ENCODE assay signal across 8 cellular contexts in genomic region chr19:1259206-1259872, GRCh38. TPM values are rescaled to one million over a fixed set of nuclear protein-coding genes. Genes with fewer than 3 reads are reported as not detected.
A peak's percentile ranks its signal among the peaks of the same experiment; 100 is the strongest.
DNase-seq lines count a peak whose midpoint lies in the region; ATAC-seq, FAIRE-seq and TF ChIP-seq lines count a peak whose summit lies in the region.

No MANE protein-coding gene starts in this region.

- POLR2A ChIA-PET in K562 (lab: Yijun Ruan, JAX), result interaction anchor here (0.6 to 2.1 kb wide), 3 partner anchors 10 to 246 kb away, joined by 4 to 9 read pairs (median 8); partner anchors contain the start of gene CIRBP

- no TSS peak for BruUV-seq in K562 (replicated peaks; lab: Mats Ljungman, UMichigan)

- TF ChIP-seq EP300 in K562 (IDR thresholded peaks at IDR 0.05; ENCODE audit: low read length), result peak; percentile 10; the same call in 1 of the 2 replicates

- H3K79me2 ChIP-seq in K562 (ENCODE audit: control insufficient read depth, insufficient read depth, low read length), result peaks cover 37% of the 10 kb centered on the region
- peaks cover 32% of the 10 kb centered on the region for H3K79me2 ChIP-seq in keratinocyte (ENCODE audit: control insufficient read depth, insufficient read depth, low read length)

- H3K9ac ChIP-seq in K562 (ENCODE audit: insufficient read depth in 1 of 2, low read depth in 2 of 2, low read length in 2 of 2) (peak overlapping the region; percentile 39 to 90; a peak in 3 of 4 replicates), keratinocyte (ENCODE audit: control insufficient read depth, extremely low read depth, insufficient read depth, low read length) (peak overlapping the region; percentile 52)

- WGBS in K562 (ENCODE audit: insufficient coverage, low coverage, missing lambda C conversion rate), result 13% methylated on average over 11 of the region's 17 CpGs

- ATAC-seq in HG03280 (IDR thresholded peaks at IDR 0.05; ENCODE audit: unreplicated experiment), result peak; percentile 34
- peak; percentile 62 for ATAC-seq in K562

- intact Hi-C loops in K562 (cut with micrococcal nuclease), result no loop called here

- TF ChIP-seq RAD21 in K562 (CRISPR knock-in tag; conservative IDR thresholded peaks at IDR 0.05 in 1 of 2, IDR thresholded peaks at IDR 0.05 in 1 of 2), result no peak

- H3K27ac ChIP-seq in K562 (ENCODE audit: extremely low read depth, low read depth, low read length) (peak overlapping the region; percentile 68), keratinocyte (ENCODE audit: control insufficient read depth, insufficient read depth, low read length) (peak overlapping the region; percentile 58)

- no peak overlapping the region for H3K4me3 ChIP-seq in K562
- peak overlapping the region in 1 of 3 experiments; percentile 2 for H3K4me3 ChIP-seq in keratinocyte (ENCODE audit: control insufficient read depth in 2 of 3, extremely low read depth in 1 of 3, insufficient read depth in 2 of 3, low read depth in 1 of 3, low read length in 3 of 3)

- no peaks in the 10 kb centered on the region for H3K9me3 ChIP-seq in K562 (replicated peaks; ENCODE audit: control insufficient read depth, insufficient read depth, low read depth, low read length)
- no peaks in the 10 kb centered on the region for H3K9me3 ChIP-seq in keratinocyte (ENCODE audit: control insufficient read depth, low read depth, low read length)

- dilution Hi-C loops in keratinocyte (cut with MboI; ENCODE audit: extremely low pct_ligation_motif_present, low sequenced_read_pairs), result no loop called here

- peak overlapping the region; percentile 60 for H3K4me2 ChIP-seq in K562 (ENCODE audit: insufficient read depth, low read length)
- peak overlapping the region; percentile 54 for H3K4me2 ChIP-seq in keratinocyte (ENCODE audit: control insufficient read depth, extremely low read depth, insufficient read depth, low read depth, low read length)

- TF ChIP-seq CTCF in K562 (IDR thresholded peaks at IDR 0.05 in 2 of 3, conservative IDR thresholded peaks at IDR 0.05 in 1 of 3; ENCODE audit: insufficient read depth in 2 of 3, low read depth in 1 of 3, low read length in 3 of 3), result no peak
- no peak for TF ChIP-seq CTCF in keratinocyte (optimal IDR thresholded peaks at IDR 0.05 in 1 of 3, IDR thresholded peaks at IDR 0.05 in 1 of 3, conservative IDR thresholded peaks at IDR 0.05 in 1 of 3; ENCODE audit: extremely low read depth in 1 of 3, insufficient read depth in 2 of 3, low read length in 3 of 3)

- no peak overlapping the region for H2AFZ ChIP-seq in K562 (ENCODE audit: low read depth, low read length)
- H2AFZ ChIP-seq in keratinocyte (ENCODE audit: control insufficient read depth, low read length), result no peak overlapping the region

- peaks cover 42% of the 10 kb centered on the region; the same call in 2 of the 3 replicates for H3K36me3 ChIP-seq in K562 (ENCODE audit: control insufficient read depth, insufficient read depth, low read length)
- peaks cover 24 to 38% of the 10 kb centered on the region in 2 experiments for H3K36me3 ChIP-seq in keratinocyte (ENCODE audit: control insufficient read depth in 2 of 2, extremely low read depth in 1 of 2, insufficient read depth in 2 of 2, low read length in 2 of 2)

- H3K9me1 ChIP-seq in K562 (ENCODE audit: control insufficient read depth, insufficient read depth, low read length), result no peaks in the 10 kb centered on the region
- no peaks in the 10 kb centered on the region for H3K9me1 ChIP-seq in keratinocyte (ENCODE audit: control insufficient read depth, extremely low read depth, insufficient read depth, low read length)

- TF ChIP-seq POLR2A in GM15510 (IDR thresholded peaks at IDR 0.05; ENCODE audit: borderline replicate concordance, extremely low read depth, insufficient read length) (peak; percentile 66), K562 (conservative IDR thresholded peaks at IDR 0.05) (peak; percentile 88)

- DNase-seq in SW 1271 (lab: John Stamatoyannopoulos, UW), result peak; percentile 61 to 79
- peak in 1 of 4 experiments; percentile 79 for DNase-seq in K562 (ENCODE audit: extremely low read depth in 1 of 4, low spot score in 3 of 4)
- DNase-seq in keratinocyte (ENCODE audit: low read depth, low spot score), result no peak
- peak in 2 of 3 experiments; percentile 48 to 69 for DNase-seq in stimulated activated CD4-positive, alpha-beta T cell treated with anti-CD3 and anti-CD28 coated beads, TNF-alpha, amount 100 ng/mL, for 24 hours (ENCODE audit: low read depth in 3 of 3)
- no peak for DNase-seq in NCI-H1694 (lab: John Stamatoyannopoulos, UW)
- no peak for DNase-seq in DMS79 (lab: John Stamatoyannopoulos, UW)

- FAIRE-seq in K562 (lab: Jason Lieb, UNC), result peak; percentile 51
- no peak for FAIRE-seq in keratinocyte (lab: Jason Lieb, UNC)

- no peaks in the 10 kb centered on the region for H3K27me3 ChIP-seq in K562 (ENCODE audit: control insufficient read depth in 2 of 2, insufficient read depth in 2 of 2, low read length in 2 of 2)
- H3K27me3 ChIP-seq in keratinocyte (ENCODE audit: control insufficient read depth, extremely low read depth, insufficient read depth, low read length), result no peaks in the 10 kb centered on the region

- in situ Hi-C loops in K562 (cut with MboI), result no loop called here

- H3K4me1 ChIP-seq in K562 (replicated peaks in 1 of 2; ENCODE audit: control insufficient read depth in 2 of 2, insufficient read depth in 2 of 2, low read length in 2 of 2) (peaks cover 54 to 96% of the 10 kb centered on the region in 2 experiments), keratinocyte (ENCODE audit: control insufficient read depth, extremely low read depth, insufficient read depth, low read length) (peaks cover 57% of the 10 kb centered on the region)

- CTCF ChIA-PET in K562 (lab: Yijun Ruan, JAX; ENCODE audit: low intra/inter-chr PET ratio), result no interaction called here

- 0 out of 2 replicates have a peak, but pooled peaks cover 7% of the 10 kb centered on the region for H4K20me1 ChIP-seq in K562 (replicated peaks; ENCODE audit: control insufficient read depth, insufficient read depth, low read length)
- peaks cover 18% of the 10 kb centered on the region for H4K20me1 ChIP-seq in keratinocyte (ENCODE audit: control insufficient read depth, extremely low read depth, insufficient read depth, low read length)

RNA-seq across cellular contexts. Expression of gene CIRBP, which starts 9.8 kb away (rescaled TPM):
- 283 and 504 TPM in 2 replicates for total RNA-seq in K562 (2011; cell fraction: chromatin; rRNA removed; ENCODE audit: low replicate concordance)
- total RNA-seq in K562 (2011; cell fraction: nucleolus; rRNA removed), result 457 and 483 TPM in 2 replicates
- total RNA-seq in K562 (2011; cell fraction: nucleoplasm; rRNA removed), result 431 and 450 TPM in 2 replicates
- 168 and 249 TPM in 2 replicates for total RNA-seq in K562 (2014; rRNA removed)
- 189 and 200 TPM in 2 replicates for total RNA-seq in K562 (2014; rRNA removed; fragmentation: Illumina TruSeq; extraction: Trizol)
- 176 and 206 TPM in 2 replicates for total RNA-seq in K562 (2015; rRNA removed; fragmentation: Illumina TruSeq; extraction: Trizol)
- 181 and 222 TPM in 2 replicates for total RNA-seq in K562 (2021)
- polyA plus RNA-seq in K562 (2011; rRNA removed), result 124 and 166 TPM in 2 replicates
- 92.3 and 201 TPM in 2 replicates for polyA plus RNA-seq in K562 (2011; cell fraction: cytosol; rRNA removed)
- polyA plus RNA-seq in K562 (2011; cell fraction: nucleus; rRNA removed), result 882 and 1,025 TPM in 2 replicates
- polyA plus RNA-seq in K562 (2012), result 288 and 291 TPM in 2 replicates
- 222 and 345 TPM in 2 replicates for polyA plus RNA-seq in K562 (2014; fragmentation: Illumina TruSeq; extraction: Trizol)
- 10 to 100 TPM; 20.5 to 21.4 TPM for polyA plus RNA-seq in K562 (2014; fragmentation: Nextera tagmentation; extraction: Ambion mirVana)
- polyA plus RNA-seq in K562 (2014; rRNA removed), result 306 and 327 TPM in 2 replicates
- polyA minus RNA-seq in K562 (2011; rRNA and poly(A)+ RNA removed), result 46.9 and 50.4 TPM in 2 replicates
- 50.4 and 50.8 TPM in 2 replicates for polyA minus RNA-seq in K562 (2011; cell fraction: cytosol; rRNA and poly(A)+ RNA removed)
- polyA minus RNA-seq in K562 (2011; cell fraction: nucleus; rRNA and poly(A)+ RNA removed), result 117 and 135 TPM in 2 replicates
- 97.5 to 164 TPM (median 113 TPM) in 3 replicates for polyA plus RNA-seq in keratinocyte
- polyA plus RNA-seq in keratinocyte (2011; ENCODE audit: low read depth), result 140 TPM
- 57.4 and 107 TPM in 2 replicates for polyA plus RNA-seq in keratinocyte (2011; cell fraction: cytosol; rRNA removed)
- 226 and 247 TPM in 2 replicates for polyA plus RNA-seq in keratinocyte (2011; cell fraction: nucleus; rRNA removed)
- 130 and 149 TPM in 2 replicates for polyA plus RNA-seq in keratinocyte (2012; ENCODE audit: low replicate concordance)
- 15.5 to 48.4 TPM (median 20.1 TPM) in 3 replicates for polyA minus RNA-seq in keratinocyte
- polyA minus RNA-seq in keratinocyte (2011; cell fraction: cytosol; rRNA and poly(A)+ RNA removed), result 122 TPM
- polyA minus RNA-seq in keratinocyte (2011; cell fraction: nucleus; rRNA and poly(A)+ RNA removed), result 28.2 and 42.2 TPM in 2 replicates

RNA-seq across cellular contexts. Expression of gene MIDN, which starts 11.0 kb away (rescaled TPM):
- 30.7 and 106 TPM in 2 replicates for total RNA-seq in K562 (2011; cell fraction: chromatin; rRNA removed; ENCODE audit: low replicate concordance)
- total RNA-seq in K562 (2011; cell fraction: nucleolus; rRNA removed), result 81.7 and 90.7 TPM in 2 replicates
- total RNA-seq in K562 (2011; cell fraction: nucleoplasm; rRNA removed), result 55.1 and 88.1 TPM in 2 replicates
- 13.5 and 20.8 TPM in 2 replicates for total RNA-seq in K562 (2014; rRNA removed)
- total RNA-seq in K562 (2014; rRNA removed; fragmentation: Illumina TruSeq; extraction: Trizol), result 3.9 and 4.8 TPM in 2 replicates
- 10.1 and 11.0 TPM in 2 replicates for total RNA-seq in K562 (2015; rRNA removed; fragmentation: Illumina TruSeq; extraction: Trizol)
- 120 and 121 TPM in 2 replicates for total RNA-seq in K562 (2021)
- 7.0 and 10.2 TPM in 2 replicates for polyA plus RNA-seq in K562 (2011; rRNA removed)
- 14.0 and 26.8 TPM in 2 replicates for polyA plus RNA-seq in K562 (2011; cell fraction: cytosol; rRNA removed)
- 44.8 and 87.0 TPM in 2 replicates for polyA plus RNA-seq in K562 (2011; cell fraction: nucleus; rRNA removed)
- 29.5 and 39.8 TPM in 2 replicates for polyA plus RNA-seq in K562 (2012)
- polyA plus RNA-seq in K562 (2014; fragmentation: Illumina TruSeq; extraction: Trizol), result 20.5 and 38.3 TPM in 2 replicates
- 1 to 10 TPM in 1 of 2 experiments, under 1 TPM in 1; 0.17 to 1.5 TPM for polyA plus RNA-seq in K562 (2014; fragmentation: Nextera tagmentation; extraction: Ambion mirVana)
- 41.3 and 44.6 TPM in 2 replicates for polyA plus RNA-seq in K562 (2014; rRNA removed)
- 2.7 and 3.0 TPM in 2 replicates for polyA minus RNA-seq in K562 (2011; rRNA and poly(A)+ RNA removed)
- 29.9 and 43.2 TPM in 2 replicates for polyA minus RNA-seq in K562 (2011; cell fraction: cytosol; rRNA and poly(A)+ RNA removed)
- polyA minus RNA-seq in K562 (2011; cell fraction: nucleus; rRNA and poly(A)+ RNA removed), result 28.0 and 34.2 TPM in 2 replicates
- 4.7 to 14.1 TPM (median 6.8 TPM) in 3 replicates for polyA plus RNA-seq in keratinocyte
- 9.3 TPM for polyA plus RNA-seq in keratinocyte (2011; ENCODE audit: low read depth)
- 3.8 and 6.9 TPM in 2 replicates for polyA plus RNA-seq in keratinocyte (2011; cell fraction: cytosol; rRNA removed)
- 23.5 and 31.4 TPM in 2 replicates for polyA plus RNA-seq in keratinocyte (2011; cell fraction: nucleus; rRNA removed)
- 23.0 and 30.3 TPM in 2 replicates for polyA plus RNA-seq in keratinocyte (2012; ENCODE audit: low replicate concordance)
- 5.9 to 26.1 TPM (median 6.6 TPM) in 3 replicates for polyA minus RNA-seq in keratinocyte
- 44.9 TPM for polyA minus RNA-seq in keratinocyte (2011; cell fraction: cytosol; rRNA and poly(A)+ RNA removed)
- 31.4 and 35.8 TPM in 2 replicates for polyA minus RNA-seq in keratinocyte (2011; cell fraction: nucleus; rRNA and poly(A)+ RNA removed)

RNA-seq across cellular contexts. Expression of gene FAM174C, which starts 16.0 kb away (rescaled TPM):
- total RNA-seq in K562 (2011; cell fraction: chromatin; rRNA removed; ENCODE audit: low replicate concordance), result 6.3 and 26.6 TPM in 2 replicates
- 40.9 and 47.0 TPM in 2 replicates for total RNA-seq in K562 (2011; cell fraction: nucleolus; rRNA removed)
- total RNA-seq in K562 (2011; cell fraction: nucleoplasm; rRNA removed), result 20.7 and 26.9 TPM in 2 replicates
- 72.2 and 108 TPM in 2 replicates for total RNA-seq in K562 (2014; rRNA removed)
- total RNA-seq in K562 (2014; rRNA removed; fragmentation: Illumina TruSeq; extraction: Trizol), result 1.3 and 2.8 TPM in 2 replicates
- total RNA-seq in K562 (2015; rRNA removed; fragmentation: Illumina TruSeq; extraction: Trizol), result 40.3 and 42.6 TPM in 2 replicates
- total RNA-seq in K562 (2021), result 81.9 and 85.0 TPM in 2 replicates
- 20.3 and 30.4 TPM in 2 replicates for polyA plus RNA-seq in K562 (2011; rRNA removed)
- polyA plus RNA-seq in K562 (2011; cell fraction: cytosol; rRNA removed), result 58.0 and 177 TPM in 2 replicates
- polyA plus RNA-seq in K562 (2011; cell fraction: nucleus; rRNA removed), result 28.1 and 53.8 TPM in 2 replicates
- polyA plus RNA-seq in K562 (2012), result 65.9 and 75.4 TPM in 2 replicates
- 11.7 and 56.4 TPM in 2 replicates for polyA plus RNA-seq in K562 (2014; fragmentation: Illumina TruSeq; extraction: Trizol)
- polyA plus RNA-seq in K562 (2014; fragmentation: Nextera tagmentation; extraction: Ambion mirVana), result 1 to 10 TPM in 1 of 2 experiments, under 1 TPM in 1; 0.66 to 2.7 TPM
- 89.6 and 119 TPM in 2 replicates for polyA plus RNA-seq in K562 (2014; rRNA removed)
- 4.8 and 6.1 TPM in 2 replicates for polyA minus RNA-seq in K562 (2011; rRNA and poly(A)+ RNA removed)
- 19.6 and 23.7 TPM in 2 replicates for polyA minus RNA-seq in K562 (2011; cell fraction: cytosol; rRNA and poly(A)+ RNA removed)
- polyA minus RNA-seq in K562 (2011; cell fraction: nucleus; rRNA and poly(A)+ RNA removed), result 12.0 and 12.8 TPM in 2 replicates
- 18.5 to 30.1 TPM (median 27.6 TPM) in 3 replicates for polyA plus RNA-seq in keratinocyte
- polyA plus RNA-seq in keratinocyte (2011; ENCODE audit: low read depth), result 16.5 TPM
- polyA plus RNA-seq in keratinocyte (2011; cell fraction: cytosol; rRNA removed), result 23.5 and 65.8 TPM in 2 replicates
- polyA plus RNA-seq in keratinocyte (2011; cell fraction: nucleus; rRNA removed), result 16.3 and 21.3 TPM in 2 replicates
- polyA plus RNA-seq in keratinocyte (2012; ENCODE audit: low replicate concordance), result 45.3 and 60.9 TPM in 2 replicates
- polyA minus RNA-seq in keratinocyte, result 7.1 to 15.1 TPM (median 8.0 TPM) in 3 replicates
- 49.3 TPM for polyA minus RNA-seq in keratinocyte (2011; cell fraction: cytosol; rRNA and poly(A)+ RNA removed)
- polyA minus RNA-seq in keratinocyte (2011; cell fraction: nucleus; rRNA and poly(A)+ RNA removed), result 3.1 and 5.0 TPM in 2 replicates

RNA-seq across cellular contexts. Expression of gene ATP5F1D, which starts 17.8 kb away (rescaled TPM):
- total RNA-seq in K562 (2011; cell fraction: chromatin; rRNA removed; ENCODE audit: low replicate concordance), result 42.1 and 110 TPM in 2 replicates
- 116 and 129 TPM in 2 replicates for total RNA-seq in K562 (2011; cell fraction: nucleolus; rRNA removed)
- 74.0 and 85.6 TPM in 2 replicates for total RNA-seq in K562 (2011; cell fraction: nucleoplasm; rRNA removed)
- 135 and 145 TPM in 2 replicates for total RNA-seq in K562 (2014; rRNA removed)
- 3.9 and 4.6 TPM in 2 replicates for total RNA-seq in K562 (2014; rRNA removed; fragmentation: Illumina TruSeq; extraction: Trizol)
- total RNA-seq in K562 (2015; rRNA removed; fragmentation: Illumina TruSeq; extraction: Trizol), result 65.2 and 73.0 TPM in 2 replicates
- 409 and 434 TPM in 2 replicates for total RNA-seq in K562 (2021)
- polyA plus RNA-seq in K562 (2011; rRNA removed), result 36.8 and 58.7 TPM in 2 replicates
- 119 and 471 TPM in 2 replicates for polyA plus RNA-seq in K562 (2011; cell fraction: cytosol; rRNA removed)
- 90.5 and 137 TPM in 2 replicates for polyA plus RNA-seq in K562 (2011; cell fraction: nucleus; rRNA removed)
- polyA plus RNA-seq in K562 (2012), result 278 and 318 TPM in 2 replicates
- 18.7 and 106 TPM in 2 replicates for polyA plus RNA-seq in K562 (2014; fragmentation: Illumina TruSeq; extraction: Trizol)
- polyA plus RNA-seq in K562 (2014; fragmentation: Nextera tagmentation; extraction: Ambion mirVana), result 10 to 100 TPM in 1 of 2 experiments, 1 to 10 TPM in 1; 9.7 to 23.3 TPM
- polyA plus RNA-seq in K562 (2014; rRNA removed), result 233 and 236 TPM in 2 replicates
- polyA minus RNA-seq in K562 (2011; rRNA and poly(A)+ RNA removed), result 16.5 and 29.9 TPM in 2 replicates
- polyA minus RNA-seq in K562 (2011; cell fraction: cytosol; rRNA and poly(A)+ RNA removed), result 115 and 175 TPM in 2 replicates
- 28.8 and 35.8 TPM in 2 replicates for polyA minus RNA-seq in K562 (2011; cell fraction: nucleus; rRNA and poly(A)+ RNA removed)
- 51.3 to 95.4 TPM (median 80.0 TPM) in 3 replicates for polyA plus RNA-seq in keratinocyte
- polyA plus RNA-seq in keratinocyte (2011; ENCODE audit: low read depth), result 74.6 TPM
- 33.2 and 137 TPM in 2 replicates for polyA plus RNA-seq in keratinocyte (2011; cell fraction: cytosol; rRNA removed)
- polyA plus RNA-seq in keratinocyte (2011; cell fraction: nucleus; rRNA removed), result 27.1 and 36.2 TPM in 2 replicates
- polyA plus RNA-seq in keratinocyte (2012; ENCODE audit: low replicate concordance), result 91.2 and 205 TPM in 2 replicates
- polyA minus RNA-seq in keratinocyte, result 23.4 to 39.5 TPM (median 25.4 TPM) in 3 replicates
- polyA minus RNA-seq in keratinocyte (2011; cell fraction: cytosol; rRNA and poly(A)+ RNA removed), result 297 TPM
- polyA minus RNA-seq in keratinocyte (2011; cell fraction: nucleus; rRNA and poly(A)+ RNA removed), result 29.9 and 36.3 TPM in 2 replicates

RNA-seq across cellular contexts. Expression of gene CBARP, which starts 21.5 kb away (rescaled TPM):
- total RNA-seq in K562 (2011; cell fraction: chromatin; rRNA removed; ENCODE audit: low replicate concordance), result 2.8 and 13.5 TPM in 2 replicates
- 11.4 and 15.2 TPM in 2 replicates for total RNA-seq in K562 (2011; cell fraction: nucleolus; rRNA removed)
- total RNA-seq in K562 (2011; cell fraction: nucleoplasm; rRNA removed), result 4.2 and 6.2 TPM in 2 replicates
- total RNA-seq in K562 (2014; rRNA removed) (3.7 and 3.8 TPM in 2 replicates), K562 (2014; rRNA removed; fragmentation: Illumina TruSeq; extraction: Trizol) (0.18 TPM in 1 of 2 replicates, not detected in the other), K562 (2015; rRNA removed; fragmentation: Illumina TruSeq; extraction: Trizol) (1.3 and 1.4 TPM in 2 replicates), K562 (2021) (6.6 and 8.9 TPM in 2 replicates)
- polyA plus RNA-seq in K562 (2011; rRNA removed) (0.98 and 1.2 TPM in 2 replicates), K562 (2014; fragmentation: Illumina TruSeq; extraction: Trizol) (0.25 and 2.3 TPM in 2 replicates), K562 (2014; fragmentation: Nextera tagmentation; extraction: Ambion mirVana) (under 1 TPM in 1 of 2 experiments, not detected in 1; 0.03 TPM), K562 (2014; rRNA removed) (5.8 and 6.3 TPM in 2 replicates), keratinocyte (0.93 to 2.8 TPM (median 1.2 TPM) in 3 replicates)
- polyA plus RNA-seq in K562 (2011; cell fraction: cytosol; rRNA removed), result 0.84 and 4.5 TPM in 2 replicates
- polyA plus RNA-seq in K562 (2011; cell fraction: nucleus; rRNA removed), result 8.2 and 25.4 TPM in 2 replicates
- polyA plus RNA-seq in K562 (2012), result 3.1 and 3.3 TPM in 2 replicates
- polyA minus RNA-seq in K562 (2011; rRNA and poly(A)+ RNA removed), result 0.11 and 0.15 TPM in 2 replicates
- polyA minus RNA-seq in K562 (2011; cell fraction: cytosol; rRNA and poly(A)+ RNA removed), result 2.9 and 3.0 TPM in 2 replicates
- polyA minus RNA-seq in K562 (2011; cell fraction: nucleus; rRNA and poly(A)+ RNA removed), result 3.0 and 3.8 TPM in 2 replicates
- 0.51 TPM for polyA plus RNA-seq in keratinocyte (2011; ENCODE audit: low read depth)
- 0.55 and 1.9 TPM in 2 replicates for polyA plus RNA-seq in keratinocyte (2011; cell fraction: cytosol; rRNA removed)
- 3.6 and 6.2 TPM in 2 replicates for polyA plus RNA-seq in keratinocyte (2011; cell fraction: nucleus; rRNA removed)
- 3.5 and 3.6 TPM in 2 replicates for polyA plus RNA-seq in keratinocyte (2012; ENCODE audit: low replicate concordance)
- polyA minus RNA-seq in keratinocyte, result 0.30 to 1.2 TPM (median 1.2 TPM) in 3 replicates
- polyA minus RNA-seq in keratinocyte (2011; cell fraction: cytosol; rRNA and poly(A)+ RNA removed), result 11.5 TPM
- polyA minus RNA-seq in keratinocyte (2011; cell fraction: nucleus; rRNA and poly(A)+ RNA removed), result 3.4 and 7.1 TPM in 2 replicates

Comparison
In these comparisons a context has a peak if more than half of its experiments do, and no peak if none do; other contexts are left out.
1. DNase-seq: peak in SW 1271 (2 of 2) and stimulated activated CD4-positive, alpha-beta T cell treated with anti-CD3 and anti-CD28 coated beads, TNF-alpha, amount 100 ng/mL, for 24 hours (2 of 3); none in keratinocyte (single experiment), NCI-H1694 (single experiment) and DMS79 (single experiment).